8 cellular contexts compared by ENCODE assay signal in the genomic region with DNA sequence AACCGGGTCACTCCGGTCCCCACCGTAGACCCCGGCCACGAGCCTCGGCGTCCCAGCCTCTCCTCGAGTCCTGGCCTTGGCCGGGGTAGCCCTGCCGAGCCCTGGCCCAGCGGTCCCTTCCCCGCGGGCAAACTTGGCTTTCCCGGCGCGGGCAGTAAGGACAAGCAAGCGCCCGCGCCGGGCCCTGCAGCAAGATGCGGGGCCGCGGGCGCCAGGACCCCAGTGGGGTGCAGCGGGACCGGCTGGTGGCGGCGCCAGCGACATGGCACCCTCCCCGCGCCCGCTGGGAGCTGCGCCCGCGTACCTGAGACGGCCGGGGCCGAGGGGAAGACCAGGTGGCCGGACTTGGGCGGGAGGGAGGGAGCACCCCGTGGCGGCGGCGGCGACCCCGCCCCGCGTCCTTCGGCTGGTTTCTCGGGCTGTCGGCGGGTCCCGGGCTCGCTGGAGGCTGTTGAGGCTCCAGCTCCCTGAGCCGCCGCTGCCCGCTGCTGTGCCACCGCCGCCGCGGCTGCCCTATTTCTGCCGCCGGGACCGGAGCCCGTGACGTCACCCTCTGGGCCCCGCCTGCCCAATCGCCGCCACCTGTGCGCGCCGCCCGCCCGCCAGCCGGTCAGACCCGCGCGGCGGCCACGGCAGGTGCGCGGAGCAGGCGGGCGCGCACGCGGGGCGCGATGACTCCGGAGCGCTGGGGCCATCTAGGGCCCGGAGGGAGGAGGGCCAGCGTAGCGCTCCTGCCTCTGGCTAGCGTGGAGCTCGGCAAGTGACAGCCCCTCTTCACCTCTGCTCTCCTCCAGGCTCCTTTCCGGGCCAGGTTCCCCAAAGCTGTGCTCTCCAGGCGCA. TPM values are rescaled to one million over a fixed set of nuclear protein-coding genes. Genes with fewer than 3 reads are reported as not detected.
DNase-seq lines count a peak whose midpoint lies in the region; ATAC-seq, FAIRE-seq and TF ChIP-seq lines count a peak whose summit lies in the region.

A gene (minus strand): TSS at position 521 of the 840 bp plus-strand sequence.

- TF ChIP-seq POLR2A in gastroesophageal sphincter (IDR thresholded peaks at IDR 0.05) = no peak

- H3K27me3 ChIP-seq in iPS-15b (ENCODE audit: control insufficient read depth, insufficient read depth, low read length) = peaks cover 61% of the 10 kb centered on the region
- H3K27me3 ChIP-seq in small intestine (ENCODE audit: control insufficient read depth in 2 of 2, insufficient read depth in 2 of 2, low read length in 2 of 2) = peaks cover 7 to 23% of the 10 kb centered on the region in 2 donors
- H3K27me3 ChIP-seq in gastroesophageal sphincter = peaks cover 91% of the 10 kb centered on the region

- no peak for FAIRE-seq in D721Med (lab: Jason Lieb, UNC)
- no peak for FAIRE-seq in small intestine (lab: Jason Lieb, UNC)

- H3K27me3 Mint-ChIP-seq in activated T-helper 2 cell treated with anti-CD3 and anti-CD28 coated beads, Interferon-gamma antibody, Interleukin-2, Interleukin-4, amounts not matched to agents 10 μg/mL and 5 μg/mL and 100 μg/mL, durations not matched to agents 14 hours and 24 hours and 36 hours (ENCODE audit: low read depth) = peaks cover 71% of the 10 kb centered on the region

- H3K36me3 ChIP-seq in iPS-15b (ENCODE audit: control insufficient read depth, insufficient read depth, low read length) = no peaks in the 10 kb centered on the region
- H3K36me3 ChIP-seq in small intestine (ENCODE audit: control insufficient read depth in 2 of 2, insufficient read depth in 2 of 2, low read length in 2 of 2) = no peaks in the 10 kb centered on the region
- no peaks in the 10 kb centered on the region for H3K36me3 ChIP-seq in gastroesophageal sphincter

- H3K27ac ChIP-seq in small intestine (ENCODE audit: low read depth in 1 of 2, low read length in 1 of 2) = no peak within 1 kb of the TSS
- no peak within 1 kb of the TSS for H3K27ac ChIP-seq in gastroesophageal sphincter

- WGBS in small intestine, 3 donors = 1 to 5% (median 1%) methylated on average over 48 to 98 of the region's 98 CpGs
- WGBS in gastroesophageal sphincter (ENCODE audit: low coverage in 1 of 2), 2 donors = no CpG with 5 or more reads among the region's 98 CpGs

- ATAC-seq in GM19023 (IDR thresholded peaks at IDR 0.05; ENCODE audit: unreplicated experiment) (no peak), gastroesophageal sphincter (no peak)

- H3K4me3 Mint-ChIP-seq in activated T-helper 2 cell treated with anti-CD3 and anti-CD28 coated beads, Interferon-gamma antibody, Interleukin-2, Interleukin-4, amounts not matched to agents 10 μg/mL and 5 μg/mL and 100 μg/mL, durations not matched to agents 14 hours and 24 hours and 36 hours (ENCODE audit: low read depth) = peak within 1 kb of the TSS; percentile 38

- DNase-seq in D721Med (ENCODE audit: insufficient read length, low spot score) (no peak), NCI-H1105 treated with DMSO at 0.1 percent for 48 hours (lab: John Stamatoyannopoulos, UW) (peak; percentile 57), small intestine (peak; percentile 36), OCI-M1 (lab: John Stamatoyannopoulos, UW) (no peak)
- no peak for DNase-seq in activated T-helper 2 cell treated with anti-CD3 and anti-CD28 coated beads, Interferon-gamma antibody, Interleukin-2, Interleukin-4, amounts not matched to agents 10 μg/mL and 5 μg/mL and 100 μg/mL, durations not matched to agents 14 hours and 24 hours and 36 hours (ENCODE audit: low spot score)

- intact Hi-C loops in activated T-helper 2 cell treated with anti-CD3 and anti-CD28 coated beads, Interferon-gamma antibody, Interleukin-2, Interleukin-4, amounts not matched to agents 10 μg/mL and 5 μg/mL and 100 μg/mL, durations not matched to agents 14 hours and 24 hours and 36 hours (cut with micrococcal nuclease) = no loop called here

- H3K9ac ChIP-seq in iPS-15b (ENCODE audit: low read depth, low read length) = no peak within 1 kb of the TSS

- peaks cover 5% of the 10 kb centered on the region for H3K4me1 Mint-ChIP-seq in activated T-helper 2 cell treated with anti-CD3 and anti-CD28 coated beads, Interferon-gamma antibody, Interleukin-2, Interleukin-4, amounts not matched to agents 10 μg/mL and 5 μg/mL and 100 μg/mL, durations not matched to agents 14 hours and 24 hours and 36 hours (ENCODE audit: low read depth)

- no peak within 1 kb of the TSS for H3K27ac Mint-ChIP-seq in activated T-helper 2 cell treated with anti-CD3 and anti-CD28 coated beads, Interferon-gamma antibody, Interleukin-2, Interleukin-4, amounts not matched to agents 10 μg/mL and 5 μg/mL and 100 μg/mL, durations not matched to agents 14 hours and 24 hours and 36 hours

- H3K4me3 ChIP-seq in iPS-15b (ENCODE audit: low read depth, low read length) (peak within 1 kb of the TSS; percentile 65), small intestine (ENCODE audit: low read depth in 1 of 2, low read length in 2 of 2) (peak within 1 kb of the TSS in 1 of 2 donors; percentile 50), gastroesophageal sphincter (peak within 1 kb of the TSS in 1 of 2 donors; percentile 50)

- TF ChIP-seq CTCF in D721Med (IDR thresholded peaks at IDR 0.05; ENCODE audit: insufficient read depth, missing control alignments) (peak; percentile 7), gastroesophageal sphincter (IDR thresholded peaks at IDR 0.05) (no peak)

- H3K4me1 ChIP-seq in iPS-15b (ENCODE audit: control insufficient read depth, insufficient read depth, low read length) (no peaks in the 10 kb centered on the region), small intestine (ENCODE audit: control insufficient read depth in 2 of 2, insufficient read depth in 1 of 2, low read depth in 1 of 2, low read length in 1 of 2) (peaks cover 3 to 4% of the 10 kb centered on the region in 2 donors), gastroesophageal sphincter (peaks cover 3 to 25% (median 15%) of the 10 kb centered on the region in 3 donors)

- no peaks in the 10 kb centered on the region for H3K36me3 Mint-ChIP-seq in activated T-helper 2 cell treated with anti-CD3 and anti-CD28 coated beads, Interferon-gamma antibody, Interleukin-2, Interleukin-4, amounts not matched to agents 10 μg/mL and 5 μg/mL and 100 μg/mL, durations not matched to agents 14 hours and 24 hours and 36 hours (ENCODE audit: low read depth)

- H3K9me3 ChIP-seq in iPS-15b (ENCODE audit: control insufficient read depth, insufficient read depth, low read length) = no peaks in the 10 kb centered on the region
- no peaks in the 10 kb centered on the region for H3K9me3 ChIP-seq in small intestine (ENCODE audit: control insufficient read depth, low read depth)
- no peaks in the 10 kb centered on the region for H3K9me3 ChIP-seq in gastroesophageal sphincter

- no peaks in the 10 kb centered on the region for H3K9me3 Mint-ChIP-seq in activated T-helper 2 cell treated with anti-CD3 and anti-CD28 coated beads, Interferon-gamma antibody, Interleukin-2, Interleukin-4, amounts not matched to agents 10 μg/mL and 5 μg/mL and 100 μg/mL, durations not matched to agents 14 hours and 24 hours and 36 hours

- no peak for TF ChIP-seq EP300 in gastroesophageal sphincter (IDR thresholded peaks at IDR 0.05)

RNA-seq across cellular contexts. Expression of the gene that starts here (rescaled TPM):
- 2.1 and 2.5 TPM in 2 replicates for total RNA-seq in activated T-helper 2 cell treated with anti-CD3 and anti-CD28 coated beads, Interferon-gamma antibody, Interleukin-2, Interleukin-4, amounts not matched to agents 10 μg/mL and 5 μg/mL and 100 μg/mL, durations not matched to agents 14 hours and 24 hours and 36 hours
- under 1 TPM in 1 of 3 donors, not detected in 2; 0.25 TPM for polyA plus RNA-seq in small intestine
- under 1 TPM in 3 of 4 donors, not detected in 1; 0.22 to 0.47 (median 0.27) TPM for total RNA-seq in gastroesophageal sphincter

Comparison
In these comparisons a context has a peak if more than half of its experiments do, and no peak if none do; other contexts are left out.
1. Peak in DNase-seq in small intestine; RNA of the gene not detected or under 1 TPM.